ENCODE assay signal across 8 cellular contexts in genomic region chr16:75111514-75112280, GRCh38. TPM values are rescaled to one million over a fixed set of nuclear protein-coding genes. Genes with fewer than 3 reads are reported as not detected.
DNase-seq lines count a peak whose midpoint lies in the region; ATAC-seq, FAIRE-seq and TF ChIP-seq lines count a peak whose summit lies in the region.

No MANE protein-coding gene starts in this region.

- peaks cover 0 to 1% (median 0%) of the 10 kb centered on the region in 7 donors for H3K9me3 Mint-ChIP-seq in CD4-positive, CD25-positive, alpha-beta regulatory T cell
- H3K9me3 Mint-ChIP-seq in HFFc6, result no peaks in the 10 kb centered on the region
- no peaks in the 10 kb centered on the region for H3K9me3 Mint-ChIP-seq in activated naive CD8-positive, alpha-beta T cell treated with anti-CD3 and anti-CD28 coated beads, Interleukin-2, amount 10 ng/mL, durations not matched to agents 7 days and 5 days

- peaks cover 14 to 50% (median 36%) of the 10 kb centered on the region in 4 donors for H3K4me1 Mint-ChIP-seq in CD4-positive, CD25-positive, alpha-beta regulatory T cell
- H3K4me1 Mint-ChIP-seq in HFFc6 (ENCODE audit: low read depth), result peaks cover 50% of the 10 kb centered on the region
- H3K4me1 Mint-ChIP-seq in activated naive CD8-positive, alpha-beta T cell treated with anti-CD3 and anti-CD28 coated beads, Interleukin-2, amount 10 ng/mL, durations not matched to agents 7 days and 5 days, result peaks cover 34% of the 10 kb centered on the region

- ATAC-seq in CD4-positive, CD25-positive, alpha-beta regulatory T cell (ENCODE audit: low read depth in 2 of 2), result no peak
- ATAC-seq in activated naive CD8-positive, alpha-beta T cell treated with anti-CD3 and anti-CD28 coated beads, Interleukin-2, amount 10 ng/mL, durations not matched to agents 7 days and 5 days (ENCODE audit: low read depth), result peak; percentile 9

- no peaks in the 10 kb centered on the region for H3K27me3 Mint-ChIP-seq in CD4-positive, CD25-positive, alpha-beta regulatory T cell
- peaks cover 3% of the 10 kb centered on the region for H3K27me3 Mint-ChIP-seq in HFFc6 (ENCODE audit: insufficient read depth)
- peaks cover 9% of the 10 kb centered on the region for H3K27me3 Mint-ChIP-seq in activated naive CD8-positive, alpha-beta T cell treated with anti-CD3 and anti-CD28 coated beads, Interleukin-2, amount 10 ng/mL, durations not matched to agents 7 days and 5 days

- FAIRE-seq in GM19239 (lab: Jason Lieb, UNC), result no peak

- DNase-seq in CD4-positive, CD25-positive, alpha-beta regulatory T cell, result no peak
- DNase-seq in HFFc6 (no peak), NCI-H2227 (lab: John Stamatoyannopoulos, UW; ENCODE audit: unreplicated experiment) (no peak), NK-92 (lab: John Stamatoyannopoulos, UW; ENCODE audit: unreplicated experiment) (no peak), GM19239 (ENCODE audit: insufficient read length, low spot score) (no peak)
- no peak for DNase-seq in activated naive CD8-positive, alpha-beta T cell treated with anti-CD3 and anti-CD28 coated beads, Interleukin-2, amount 10 ng/mL, durations not matched to agents 7 days and 5 days
- no peak for DNase-seq in stimulated activated CD4-positive, alpha-beta T cell treated with anti-CD3 and anti-CD28 coated beads, Interleukin-12 subunit alpha, Interleukin-12 subunit beta, amount 100 ng/mL, for 4 hours

- no peaks in the 10 kb centered on the region for H3K36me3 Mint-ChIP-seq in CD4-positive, CD25-positive, alpha-beta regulatory T cell
- no peaks in the 10 kb centered on the region for H3K36me3 Mint-ChIP-seq in HFFc6 (ENCODE audit: low read depth)
- no peaks in the 10 kb centered on the region for H3K36me3 Mint-ChIP-seq in activated naive CD8-positive, alpha-beta T cell treated with anti-CD3 and anti-CD28 coated beads, Interleukin-2, amount 10 ng/mL, durations not matched to agents 7 days and 5 days

- peak overlapping the region; percentile 48 to 94 (median 93) for H3K27ac Mint-ChIP-seq in CD4-positive, CD25-positive, alpha-beta regulatory T cell
- H3K27ac Mint-ChIP-seq in HFFc6, result peak overlapping the region; percentile 83; the same call in 1 of the 2 replicates
- no peak overlapping the region for H3K27ac Mint-ChIP-seq in activated naive CD8-positive, alpha-beta T cell treated with anti-CD3 and anti-CD28 coated beads, Interleukin-2, amount 10 ng/mL, durations not matched to agents 7 days and 5 days

- H3K4me3 Mint-ChIP-seq in CD4-positive, CD25-positive, alpha-beta regulatory T cell, result peak overlapping the region in 3 of 4 donors; percentile 60 to 69 (median 68)
- H3K4me3 Mint-ChIP-seq in HFFc6, result no peak overlapping the region
- H3K4me3 Mint-ChIP-seq in activated naive CD8-positive, alpha-beta T cell treated with anti-CD3 and anti-CD28 coated beads, Interleukin-2, amount 10 ng/mL, durations not matched to agents 7 days and 5 days, result no peak overlapping the region

- H3K9me3 ChIP-seq in CD4-positive, CD25-positive, alpha-beta regulatory T cell (ENCODE audit: control insufficient read depth in 2 of 2, low read length in 2 of 2), result no peaks in the 10 kb centered on the region
- H3K9me3 ChIP-seq in muscle layer of duodenum (ENCODE audit: control insufficient read depth in 1 of 2, low read length in 2 of 2), result no peaks in the 10 kb centered on the region

- POLR2A ChIA-PET in activated naive CD8-positive, alpha-beta T cell treated with anti-CD3 and anti-CD28 coated beads, Interleukin-2, amount 10 ng/mL, durations not matched to agents 7 days and 5 days (lab: Charles Lee), result interaction anchor here (1.2 to 5.5 kb wide), 5 partner anchors 14 to 127 kb away, joined by 4 to 45 read pairs (median 7); partner anchors contain the start of genes WDR59 and ZNRF1

- peak; percentile 33; the same call in 1 of the 2 replicates for TF ChIP-seq CTCF in HFFc6 (IDR thresholded peaks at IDR 0.05)

- no peaks in the 10 kb centered on the region for H3K36me3 ChIP-seq in CD4-positive, CD25-positive, alpha-beta regulatory T cell (ENCODE audit: control insufficient read depth, insufficient read depth, low read length)
- H3K36me3 ChIP-seq in muscle layer of duodenum (ENCODE audit: control insufficient read depth in 1 of 2, insufficient read depth in 2 of 2, low read length in 2 of 2), result no peaks in the 10 kb centered on the region

- H3K4me3 ChIP-seq in CD4-positive, CD25-positive, alpha-beta regulatory T cell (ENCODE audit: low read depth, low read length), result no peak overlapping the region
- H3K4me3 ChIP-seq in muscle layer of duodenum (ENCODE audit: low read depth in 1 of 2, low read length in 2 of 2), result no peak overlapping the region

- H3K4me1 ChIP-seq in CD4-positive, CD25-positive, alpha-beta regulatory T cell (ENCODE audit: control insufficient read depth, insufficient read depth, low read length, poor library complexity, severe bottlenecking), result peaks cover 49% of the 10 kb centered on the region
- H3K4me1 ChIP-seq in muscle layer of duodenum (ENCODE audit: control insufficient read depth in 1 of 2, insufficient read depth in 2 of 2, low read length in 2 of 2), result peaks cover 24 to 75% of the 10 kb centered on the region in 2 donors

- H3K27me3 ChIP-seq in CD4-positive, CD25-positive, alpha-beta regulatory T cell (ENCODE audit: control insufficient read depth, insufficient read depth, low read length), result no peaks in the 10 kb centered on the region
- no peaks in the 10 kb centered on the region for H3K27me3 ChIP-seq in muscle layer of duodenum (ENCODE audit: low read depth, low read length)

- peak overlapping the region; percentile 80 for H3K27ac ChIP-seq in CD4-positive, CD25-positive, alpha-beta regulatory T cell (ENCODE audit: insufficient read depth, low read length, poor library complexity, severe bottlenecking)
- peak overlapping the region; percentile 77 for H3K27ac ChIP-seq in muscle layer of duodenum (ENCODE audit: low read length)

RNA-seq across cellular contexts. Expression of gene LDHD, which starts 4.9 kb away (rescaled TPM):
- not detected for total RNA-seq in CD4-positive, CD25-positive, alpha-beta regulatory T cell
- under 1 TPM in 3 of 4 donors, not detected in 1; 0.10 to 0.32 (median 0.15) TPM for polyA plus RNA-seq in CD4-positive, CD25-positive, alpha-beta regulatory T cell
- total RNA-seq in HFFc6 (2021; fragmentation: NEBNext Ultra II Directional; extraction: Animal tissue kit (Norgen Biotek cat#: 25700)), result 1 to 10 TPM in 2 of 6 experiments, under 1 TPM in 4; 0.58 to 2.0 (median 0.77) TPM
- not detected for total RNA-seq in activated naive CD8-positive, alpha-beta T cell treated with anti-CD3 and anti-CD28 coated beads, Interleukin-2, amount 10 ng/mL, durations not matched to agents 7 days and 5 days

RNA-seq across cellular contexts. Expression of gene ZFP1, which starts 36.6 kb away (rescaled TPM):
- total RNA-seq in CD4-positive, CD25-positive, alpha-beta regulatory T cell, result 14.2 TPM
- 10 to 100 TPM; 15.6 to 19.2 (median 16.7) TPM for polyA plus RNA-seq in CD4-positive, CD25-positive, alpha-beta regulatory T cell
- 10 to 100 TPM; 10.1 to 13.0 (median 11.8) TPM for total RNA-seq in HFFc6 (2021; fragmentation: NEBNext Ultra II Directional; extraction: Animal tissue kit (Norgen Biotek cat#: 25700))
- 10 to 100 TPM; 16.2 to 16.3 TPM for total RNA-seq in activated naive CD8-positive, alpha-beta T cell treated with anti-CD3 and anti-CD28 coated beads, Interleukin-2, amount 10 ng/mL, durations not matched to agents 7 days and 5 days

Comparison
In these comparisons a context has a peak if more than half of its experiments do, and no peak if none do; other contexts are left out.
1. H3K4me3 Mint-ChIP-seq: peak in CD4-positive, CD25-positive, alpha-beta regulatory T cell (3 of 4); none in HFFc6 (single experiment) and activated naive CD8-positive, alpha-beta T cell treated with anti-CD3 and anti-CD28 coated beads, Interleukin-2, amount 10 ng/mL, durations not matched to agents 7 days and 5 days (single experiment).